ENCODE assay signal across 11 cellular contexts in genomic region chr4:129264008-129264657, GRCh38.
DNase-seq lines count a peak whose midpoint lies in the region; ATAC-seq and TF ChIP-seq lines count a peak whose summit lies in the region.
"Had no signal": no experiment of that assay in that cellular context is flagged by ENCODE, and none has a peak within 500 bp of the region (broad histone marks: within the 10 kb centered on the region; RNA-seq: fewer than 3 reads in every experiment).

No MANE protein-coding gene starts in this region.

- CTCF ChIA-PET in CD8-positive, alpha-beta T cell (lab: Charles Lee): no interaction called here

- no peaks in the 10 kb centered on the region for H3K27me3 ChIP-seq in CD8-positive, alpha-beta T cell (ENCODE audit: insufficient read depth, low read length)
- no peaks in the 10 kb centered on the region for H3K27me3 ChIP-seq in SJCRH30

- intact Hi-C loops in CD8-positive, alpha-beta T cell (cut with DNase I, micrococcal nuclease): no loop called here

- H3K27ac ChIP-seq in CD8-positive, alpha-beta T cell (ENCODE audit: low read depth, low read length): no peak overlapping the region
- no peak overlapping the region for H3K27ac ChIP-seq in SJCRH30
- H3K27ac ChIP-seq: GM23248, SK-N-MC had no signal

- peaks cover 10% of the 10 kb centered on the region for H3K4me1 Mint-ChIP-seq in CD8-positive, alpha-beta T cell (ENCODE audit: low read depth)

- no peak for ATAC-seq in CD8-positive, alpha-beta T cell
- peak; percentile 96 for ATAC-seq in GM19328 (IDR thresholded peaks at IDR 0.05; ENCODE audit: unreplicated experiment)
- peak; percentile 97 for ATAC-seq in HG02938 (IDR thresholded peaks at IDR 0.05; ENCODE audit: unreplicated experiment)

- DNase-seq in CD8-positive, alpha-beta T cell: no peak
- peak; percentile 8 for DNase-seq in NCI-H69 (lab: John Stamatoyannopoulos, UW)
- no peak for DNase-seq in SJCRH30
- DNase-seq in ureter (ENCODE audit: low spot score): no peak
- no peak for DNase-seq in NCI-H2107 treated with DMSO at 0.1 percent for 48 hours (lab: John Stamatoyannopoulos, UW; ENCODE audit: unreplicated experiment)
- DNase-seq in activated naive CD4-positive, alpha-beta T cell treated with Interleukin-2 at 50 U/mL for 16 hours: no peak
- DNase-seq: activated effector memory CD4-positive, alpha-beta T cell treated with Interleukin-2 at 50 U/mL for 16 hours; GM23248 had no signal

- H3K36me3 ChIP-seq in CD8-positive, alpha-beta T cell (ENCODE audit: insufficient read depth, low read length): no peaks in the 10 kb centered on the region
- no peaks in the 10 kb centered on the region for H3K36me3 ChIP-seq in SJCRH30

- TF ChIP-seq CTCF in CD8-positive, alpha-beta T cell (IDR thresholded peaks at IDR 0.05): no peak

- no peaks in the 10 kb centered on the region for H3K4me1 ChIP-seq in CD8-positive, alpha-beta T cell (ENCODE audit: insufficient read depth, low read length)
- H3K4me1 ChIP-seq in SJCRH30: no peaks in the 10 kb centered on the region

- H3K4me3 ChIP-seq in CD8-positive, alpha-beta T cell (ENCODE audit: low read depth, low read length): no peak overlapping the region
- H3K4me3 ChIP-seq in SJCRH30: no peak overlapping the region
- H3K4me3 ChIP-seq: GM23248, SK-N-MC had no signal

- H3K27ac Mint-ChIP-seq in CD8-positive, alpha-beta T cell: peak overlapping the region; percentile 12

- POLR2A ChIA-PET in CD8-positive, alpha-beta T cell (lab: Charles Lee): no interaction called here

- no peaks in the 10 kb centered on the region for H3K9me3 Mint-ChIP-seq in CD8-positive, alpha-beta T cell

- no peaks in the 10 kb centered on the region for H3K36me3 Mint-ChIP-seq in CD8-positive, alpha-beta T cell

- peak overlapping the region; percentile 17 for H3K4me3 Mint-ChIP-seq in CD8-positive, alpha-beta T cell

- no peaks in the 10 kb centered on the region for H3K9me3 ChIP-seq in CD8-positive, alpha-beta T cell (ENCODE audit: low read length)
- no peaks in the 10 kb centered on the region for H3K9me3 ChIP-seq in SJCRH30 (replicated peaks)

- H3K27me3 Mint-ChIP-seq in CD8-positive, alpha-beta T cell (ENCODE audit: low read depth): no peaks in the 10 kb centered on the region
